Comparison of ENCODE assay signal across 19 cellular contexts in genomic region chr1:240701412-240701811, GRCh38.
A peak's percentile ranks its signal among the peaks of the same experiment; 100 is the strongest.
DNase-seq lines count a peak whose midpoint lies in the region; ATAC-seq and TF ChIP-seq lines count a peak whose summit lies in the region.
"Had no signal": no experiment of that assay in that cellular context is flagged by ENCODE, and none has a peak within 500 bp of the region (broad histone marks: within the 10 kb centered on the region; RNA-seq: fewer than 3 reads in every experiment).

No MANE protein-coding gene starts in this region.

- H3K4me3 ChIP-seq in BJ (ENCODE audit: low read depth, low read length) (no peak overlapping the region), choroid plexus epithelial cell (ENCODE audit: low read depth, low read length) (no peak overlapping the region)
- H3K4me3 ChIP-seq: BLaER1 treated with 17β-estradiol and CSF1 and Interleukin-3, amounts not matched to agents 10 nM and 100 nM; cardiac muscle cell; GM12878 had no signal

- peak; percentile 74 for DNase-seq in BJ (ENCODE audit: low read depth)
- peak; percentile 8 for DNase-seq in MV-4-11 (lab: John Stamatoyannopoulos, UW)
- peak; percentile 60 for DNase-seq in choroid plexus epithelial cell (ENCODE audit: low read depth)
- peak; percentile 64 for DNase-seq in osteocyte (ENCODE audit: extremely low spot score, unreplicated experiment)
- DNase-seq in activated CD8-positive, alpha-beta memory T cell treated with anti-CD3 and anti-CD28 coated beads for 24 hours, result no peak
- no peak for DNase-seq in NCI-H526 treated with DMSO at 0.1 percent for 48 hours (lab: John Stamatoyannopoulos, UW)
- DNase-seq in hypothalamus (lab: John Stamatoyannopoulos, UW), result no peak
- DNase-seq: activated CD4-positive, alpha-beta memory T cell treated with anti-CD3 and anti-CD28 coated beads for 36 hours; activated effector memory CD4-positive, alpha-beta T cell treated with Interleukin-2 at 50 U/mL for 16 hours; DMS79 treated with DMSO at 0.1 percent for 48 hours; effector CD8-positive, alpha-beta T cell; kidney; midbrain; occipital lobe; stimulated activated naive CD8-positive, alpha-beta T cell treated with anti-CD3 and anti-CD28 coated beads, Interleukin-15, amount 100 ng/mL, for 72 hours had no signal

- ATAC-seq in GM21717 (IDR thresholded peaks at IDR 0.05; ENCODE audit: unreplicated experiment), result no peak
- ATAC-seq: GM12878; stimulated activated naive CD8-positive, alpha-beta T cell treated with anti-CD3 and anti-CD28 coated beads, Interleukin-15, amount 100 ng/mL, for 72 hours had no signal

- no peaks in the 10 kb centered on the region for H3K36me3 ChIP-seq in BJ (ENCODE audit: control insufficient read depth, insufficient read depth, low read length)
- H3K36me3 ChIP-seq: BLaER1 treated with 17β-estradiol and CSF1 and Interleukin-3, amounts not matched to agents 10 nM and 100 nM; cardiac muscle cell had no signal

- peaks cover 6% of the 10 kb centered on the region for H3K4me1 Mint-ChIP-seq in osteocyte (ENCODE audit: unreplicated experiment)
- H3K4me1 Mint-ChIP-seq: stimulated activated naive CD8-positive, alpha-beta T cell treated with anti-CD3 and anti-CD28 coated beads, Interleukin-15, amount 100 ng/mL, for 72 hours had no signal

- POLR2A ChIA-PET in BJ (lab: Charles Lee), result interaction anchor here (0.7 kb wide), 1 partner anchor 49 kb away, joined by 21 read pairs; no protein-coding TSS in a partner anchor

- CTCF ChIA-PET in BJ (lab: Yijun Ruan, JAX), result interaction anchor here (0.8 to 2.5 kb wide), 3 partner anchors 9 to 123 kb away, joined by 3 to 13 read pairs (median 3); no protein-coding TSS in a partner anchor

- H3K4me3 Mint-ChIP-seq in osteocyte (ENCODE audit: unreplicated experiment), result no peak overlapping the region
- H3K4me3 Mint-ChIP-seq: activated CD4-positive, alpha-beta memory T cell treated with anti-CD3 and anti-CD28 coated beads for 36 hours; stimulated activated naive CD8-positive, alpha-beta T cell treated with anti-CD3 and anti-CD28 coated beads, Interleukin-15, amount 100 ng/mL, for 72 hours had no signal

- peaks cover 7% of the 10 kb centered on the region for H3K27me3 Mint-ChIP-seq in osteocyte (ENCODE audit: unreplicated experiment)
- H3K27me3 Mint-ChIP-seq: stimulated activated naive CD8-positive, alpha-beta T cell treated with anti-CD3 and anti-CD28 coated beads, Interleukin-15, amount 100 ng/mL, for 72 hours had no signal

- no peaks in the 10 kb centered on the region for H3K9me3 Mint-ChIP-seq in osteocyte (ENCODE audit: unreplicated experiment)
- H3K9me3 Mint-ChIP-seq: activated CD4-positive, alpha-beta memory T cell treated with anti-CD3 and anti-CD28 coated beads for 36 hours; stimulated activated naive CD8-positive, alpha-beta T cell treated with anti-CD3 and anti-CD28 coated beads, Interleukin-15, amount 100 ng/mL, for 72 hours had no signal

- no peaks in the 10 kb centered on the region for H3K36me3 Mint-ChIP-seq in osteocyte (ENCODE audit: unreplicated experiment)
- H3K36me3 Mint-ChIP-seq: activated CD4-positive, alpha-beta memory T cell treated with anti-CD3 and anti-CD28 coated beads for 36 hours had no signal

- no peaks in the 10 kb centered on the region for H3K27me3 ChIP-seq in BJ (ENCODE audit: control insufficient read depth, insufficient read depth, low read length)
- H3K27me3 ChIP-seq: BLaER1 treated with 17β-estradiol and CSF1 and Interleukin-3, amounts not matched to agents 10 nM and 100 nM had no signal

- no peak overlapping the region for H3K27ac Mint-ChIP-seq in osteocyte (ENCODE audit: unreplicated experiment)
- H3K27ac Mint-ChIP-seq: activated CD4-positive, alpha-beta memory T cell treated with anti-CD3 and anti-CD28 coated beads for 36 hours; stimulated activated naive CD8-positive, alpha-beta T cell treated with anti-CD3 and anti-CD28 coated beads, Interleukin-15, amount 100 ng/mL, for 72 hours had no signal

- TF ChIP-seq CTCF in BJ (IDR thresholded peaks at IDR 0.05; ENCODE audit: insufficient read depth, low read depth, low read length) (no peak), choroid plexus epithelial cell (conservative IDR thresholded peaks at IDR 0.05; ENCODE audit: low read depth, low read length) (no peak), osteocyte (IDR thresholded peaks at IDR 0.05) (no peak)

Comparison
In these comparisons a context has a peak if more than half of its experiments do, and no peak if none do; other contexts are left out.
1. DNase-seq: peak in BJ (single experiment), MV-4-11 (single experiment), choroid plexus epithelial cell (single experiment) and osteocyte (single experiment); none in activated CD8-positive, alpha-beta memory T cell treated with anti-CD3 and anti-CD28 coated beads for 24 hours (single experiment), NCI-H526 treated with DMSO at 0.1 percent for 48 hours (single experiment) and hypothalamus (0 of 51).